In the genomic region with DNA sequence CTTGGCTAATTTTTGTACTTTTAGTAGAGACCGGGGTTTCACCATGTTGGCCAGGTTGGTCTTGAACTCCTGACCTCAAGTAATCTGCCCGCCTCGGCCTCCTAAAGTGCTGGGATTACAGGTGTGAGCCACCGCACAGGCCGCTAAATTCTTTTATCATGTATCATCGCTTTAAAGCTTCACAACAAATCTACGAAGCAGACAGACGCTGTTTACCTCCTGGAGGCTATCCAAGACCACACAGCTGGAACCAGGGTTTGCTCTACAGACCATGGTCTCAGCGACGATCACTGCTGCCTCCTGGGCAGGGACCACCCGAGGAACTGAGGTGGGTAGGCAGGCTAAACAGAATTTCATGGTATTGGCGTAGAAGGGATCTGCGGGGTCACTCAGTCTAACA, we compare ENCODE assay signal across 1 cellular context.
TF ChIP-seq lines count a peak whose summit lies in the region.

No MANE protein-coding gene starts in this region.

TF ChIP-seq in Ishikawa, 13 proteins besides CTCF, POLR2A, EP300 and RAD21 (continued from another document):
- TF ChIP-seq YY1 (IDR thresholded peaks at IDR 0.05; ENCODE audit: low read depth) (no peak), TCF12 (IDR thresholded peaks at IDR 0.05; ENCODE audit: low read depth) (peak; percentile 66)
